In genomic region chrX:120499301-120500097, GRCh38 we compare ENCODE assay signal across 29 cellular contexts. TPM values are rescaled to one million over a fixed set of nuclear protein-coding genes. Genes with fewer than 3 reads are reported as not detected.
DNase-seq lines count a peak whose midpoint lies in the region; ATAC-seq, FAIRE-seq and TF ChIP-seq lines count a peak whose summit lies in the region.
"Had no signal": no experiment of that assay in that cellular context is flagged by ENCODE, and none has a peak within 500 bp of the region (broad histone marks: within the 10 kb centered on the region; RNA-seq: fewer than 3 reads in every experiment).

No MANE protein-coding gene starts in this region.

- BruUV-seq in mammary epithelial cell (replicated peaks; lab: Mats Ljungman, UMichigan), result no TSS peak

- no peak overlapping the region for H3K9ac ChIP-seq in mammary epithelial cell (ENCODE audit: insufficient read depth, low read length)

- FAIRE-seq in A549 (lab: Jason Lieb, UNC) (peak; percentile 28), GM12891 (lab: Jason Lieb, UNC) (peak; percentile 5)
- FAIRE-seq: D721Med, keratinocyte had no signal

- H3K4me1 ChIP-seq in A549, result no peaks in the 10 kb centered on the region
- no peaks in the 10 kb centered on the region for H3K4me1 ChIP-seq in mammary epithelial cell (ENCODE audit: insufficient read depth, low read length)
- no peaks in the 10 kb centered on the region for H3K4me1 ChIP-seq in testis

- H3K27ac Mint-ChIP-seq in T-cell, result no peak overlapping the region
- H3K27ac Mint-ChIP-seq: activated CD8-positive, alpha-beta memory T cell treated with anti-CD3 and anti-CD28 coated beads, Interleukin-2, amount 10 ng/mL, durations not matched to agents 7 days and 5 days; activated naive CD4-positive, alpha-beta T cell treated with anti-CD3 and anti-CD28 coated beads for 36 hours; activated T-cell treated with anti-CD3 and anti-CD28 coated beads, Interleukin-2, amount 50 U/mL, for 72 hours had no signal

- TF ChIP-seq CTCF in A549 (IDR thresholded peaks at IDR 0.05) (no peak), mammary epithelial cell (conservative IDR thresholded peaks at IDR 0.05 in 1 of 2, IDR thresholded peaks at IDR 0.05 in 1 of 2; ENCODE audit: extremely low read depth in 1 of 2, insufficient read depth in 1 of 2, low read depth in 1 of 2, low read length in 2 of 2) (no peak), foreskin fibroblast (IDR thresholded peaks at IDR 0.05; ENCODE audit: low read depth, low read length) (no peak), testis (IDR thresholded peaks at IDR 0.05) (no peak)

- intact Hi-C loops in mammary epithelial cell (cut with micrococcal nuclease), result no loop called here
- intact Hi-C loops in testis (cut with DNase I; ENCODE audit: low total_unique reads), result no loop called here

- no peak for TF ChIP-seq RAD21 in A549 (conservative IDR thresholded peaks at IDR 0.05 in 1 of 2, IDR thresholded peaks at IDR 0.05 in 1 of 2)

- ATAC-seq in A549 (no peak), T-cell (replicated peaks in 1 of 4) (no peak)
- ATAC-seq: activated CD8-positive, alpha-beta memory T cell treated with anti-CD3 and anti-CD28 coated beads, Interleukin-2, amount 10 ng/mL, durations not matched to agents 7 days and 5 days; activated T-cell treated with anti-CD3 and anti-CD28 coated beads, Interleukin-2, amount 50 U/mL, for 72 hours; SK-N-SH treated with all-trans-retinoic acid at 6 μM for 48 hours had no signal

- H3K4me3 ChIP-seq in A549, result no peak overlapping the region
- no peak overlapping the region for H3K4me3 ChIP-seq in mammary epithelial cell (replicated peaks in 1 of 3; ENCODE audit: insufficient read depth in 1 of 3, low read depth in 2 of 3, low read length in 3 of 3)
- no peak overlapping the region for H3K4me3 ChIP-seq in foreskin fibroblast (ENCODE audit: low read depth in 1 of 2, low read length in 2 of 2)
- no peak overlapping the region for H3K4me3 ChIP-seq in testis
- H3K4me3 ChIP-seq: cardiac muscle cell, HAP-1, lung, upper lobe of left lung had no signal

- peaks cover 5 to 6% (median 5%) of the 10 kb centered on the region in 3 donors for H3K4me1 Mint-ChIP-seq in T-cell

- no peak overlapping the region for H3K4me3 Mint-ChIP-seq in T-cell
- H3K4me3 Mint-ChIP-seq: activated CD8-positive, alpha-beta memory T cell treated with anti-CD3 and anti-CD28 coated beads, Interleukin-2, amount 10 ng/mL, durations not matched to agents 7 days and 5 days; activated naive CD4-positive, alpha-beta T cell treated with anti-CD3 and anti-CD28 coated beads for 36 hours; activated T-cell treated with anti-CD3 and anti-CD28 coated beads, Interleukin-2, amount 50 U/mL, for 72 hours; neural crest cell had no signal

- no peak for TF ChIP-seq EP300 in A549 (IDR thresholded peaks at IDR 0.05)

- H3K9me3 ChIP-seq in A549 (no peaks in the 10 kb centered on the region), mammary epithelial cell (replicated peaks; ENCODE audit: insufficient read depth, low read length) (no peaks in the 10 kb centered on the region), testis (no peaks in the 10 kb centered on the region)
- H3K9me3 ChIP-seq: HAP-1, upper lobe of left lung had no signal

- H3K36me3 Mint-ChIP-seq in T-cell, result no peaks in the 10 kb centered on the region

- H3K9me3 Mint-ChIP-seq in T-cell, result no peaks in the 10 kb centered on the region
- H3K9me3 Mint-ChIP-seq: activated naive CD4-positive, alpha-beta T cell treated with anti-CD3 and anti-CD28 coated beads for 36 hours; activated T-cell treated with anti-CD3 and anti-CD28 coated beads, Interleukin-2, amount 50 U/mL, for 72 hours had no signal

- no peak for TF ChIP-seq POLR2A in A549 (IDR thresholded peaks at IDR 0.05; ENCODE audit: low read length)
- TF ChIP-seq POLR2A in GM12891 (IDR thresholded peaks at IDR 0.05; ENCODE audit: low read depth, low read length), result no peak
- TF ChIP-seq POLR2A in testis (IDR thresholded peaks at IDR 0.05), result no peak

- 84% methylated on average over 4 of the region's 4 CpGs for WGBS in A549 (ENCODE audit: missing lambda C conversion rate)
- 64% methylated on average over 3 of the region's 4 CpGs for WGBS in mammary epithelial cell (ENCODE audit: low coverage, missing lambda C conversion rate)
- WGBS in testis, 2 donors, result 73 to 83% methylated on average over 2 to 4 of the region's 4 CpGs

- in situ Hi-C loops in mammary epithelial cell (cut with MboI; ENCODE audit: low sequenced_read_pairs in 2 of 2), result loop anchor here (10.0 to 25.0 kb wide), 2 partner anchors 263 to 275 kb away; no protein-coding TSS in a partner anchor

- CTCF ChIA-PET in A549 (lab: Yijun Ruan, JAX) (interaction anchor here (0.6 to 2.0 kb wide), 10 partner anchors 14 to 291 kb away, joined by 3 to 18 read pairs (median 4); no protein-coding TSS in a partner anchor), mammary epithelial cell (lab: Charles Lee; ENCODE audit: low non-redundant PET) (no interaction called here), T-cell (lab: Charles Lee) (interaction anchor here in 1 of 2 donors (1.6 kb wide), 1 partner anchor 165 kb away, joined by 6 read pairs; no protein-coding TSS in a partner anchor)

- POLR2A ChIA-PET in A549 (lab: Yijun Ruan, JAX) (no interaction called here), T-cell (lab: Charles Lee) (interaction anchor here (0.6 kb wide), 2 partner anchors 16 to 60 kb away, joined by 3 to 4 read pairs; no protein-coding TSS in a partner anchor)

- peak overlapping the region; percentile 60 for H2AFZ ChIP-seq in mammary epithelial cell (ENCODE audit: low read depth, low read length)

- dilution Hi-C loops in mammary epithelial cell (cut with HindIII; ENCODE audit: low sequenced_read_pairs), result no loop called here

- H3K4me2 ChIP-seq in A549, result no peak overlapping the region
- H3K4me2 ChIP-seq in mammary epithelial cell (ENCODE audit: insufficient read depth, low read depth, low read length), result no peak overlapping the region

- H3K36me3 ChIP-seq in mammary epithelial cell (ENCODE audit: insufficient read depth, low read length) (no peaks in the 10 kb centered on the region), testis (ENCODE audit: low read depth, missing control alignments) (no peaks in the 10 kb centered on the region)
- H3K36me3 ChIP-seq: cardiac muscle cell, HAP-1, upper lobe of left lung had no signal

- H3K27me3 Mint-ChIP-seq in T-cell, result peaks cover 0 to 8% of the 10 kb centered on the region in 2 donors

- H3K27me3 ChIP-seq in mammary epithelial cell (ENCODE audit: insufficient read depth, low read length), result no peaks in the 10 kb centered on the region
- no peaks in the 10 kb centered on the region for H3K27me3 ChIP-seq in testis
- H3K27me3 ChIP-seq: cardiac muscle cell, upper lobe of left lung had no signal

- no peak for DNase-seq in A549 (ENCODE audit: low read depth in 1 of 2, low spot score in 1 of 2)
- no peak for DNase-seq in GM12891 (ENCODE audit: insufficient read length, low spot score)
- no peak for DNase-seq in mammary epithelial cell
- peak; percentile 37 to 67 for DNase-seq in foreskin fibroblast
- DNase-seq in T-cell, result no peak
- no peak for DNase-seq in central memory CD4-positive, alpha-beta T cell
- DNase-seq in NCI-H2196 (lab: John Stamatoyannopoulos, UW; ENCODE audit: unreplicated experiment), result no peak
- no peak for DNase-seq in testis
- DNase-seq: ACHN; activated CD4-positive, alpha-beta T cell treated with anti-CD3 and anti-CD28 coated beads for 48 hours; activated CD8-positive, alpha-beta memory T cell treated with anti-CD3 and anti-CD28 coated beads, Interleukin-2, amount 10 ng/mL, durations not matched to agents 7 days and 5 days; activated naive CD4-positive, alpha-beta T cell treated with anti-CD3 and anti-CD28 coated beads for 36 hours; activated T-cell treated with anti-CD3 and anti-CD28 coated beads, Interleukin-2, amount 50 U/mL, for 72 hours; amniotic stem cell; C1 segment of cervical spinal cord; Kasumi-1; NCI-H1930; NCI-H2227 treated with DMSO at 0.1 percent for 48 hours; posterior cingulate gyrus; RPMI8226; stimulated activated CD8-positive, alpha-beta memory T cell treated with anti-CD3 and anti-CD28 coated beads, Interleukin-4, amount 100 ng/mL, for 48 hours; upper lobe of left lung had no signal

- H3K79me2 ChIP-seq in mammary epithelial cell (ENCODE audit: insufficient read depth, low read length), result no peaks in the 10 kb centered on the region

- H4K20me1 ChIP-seq in mammary epithelial cell (ENCODE audit: insufficient read depth, low read length), result no peaks in the 10 kb centered on the region

- H3K27ac ChIP-seq in A549 (peak overlapping the region in 1 of 2 experiments; percentile 35; a peak in 1 of 6 replicates), mammary epithelial cell (ENCODE audit: insufficient read depth, low read depth, low read length) (no peak overlapping the region), testis (no peak overlapping the region)
- H3K27ac ChIP-seq: cardiac muscle cell, upper lobe of left lung had no signal

TF ChIP-seq in GM12891, 5 proteins besides CTCF, POLR2A, EP300 and RAD21:
- no peak for TF ChIP-seq POLR2AphosphoS5 (IDR thresholded peaks at IDR 0.05; ENCODE audit: low read depth, low read length)
- TF ChIP-seq TAF1 (IDR thresholded peaks at IDR 0.05; ENCODE audit: low read depth, low read length), result no peak
- no peak for TF ChIP-seq PAX5 (IDR thresholded peaks at IDR 0.05; ENCODE audit: insufficient read depth, low read length, severe bottlenecking)
- no peak for TF ChIP-seq POU2F2 (IDR thresholded peaks at IDR 0.05; ENCODE audit: low read depth, low read length)
- no peak for TF ChIP-seq SPI1 (IDR thresholded peaks at IDR 0.05; ENCODE audit: low read depth, low read length)

RNA-seq across cellular contexts. Expression of gene LAMP2, which starts 30.4 kb away (rescaled TPM):
- 76.9 and 95.1 TPM in 2 replicates for polyA plus RNA-seq in A549 (2011; rRNA removed)
- 23.4 and 27.1 TPM in 2 replicates for polyA plus RNA-seq in A549 (2012; cell fraction: cytosol; rRNA removed)
- polyA plus RNA-seq in A549 (2012; cell fraction: nucleus; rRNA removed), result 21.9 and 23.7 TPM in 2 replicates
- polyA plus RNA-seq in A549 (2017; fragmentation: RNase III; extraction: RNeasy Plus Mini Kit Qiagen cat#74134 plus additional on column Dnase treatment), result 68.8 to 79.5 TPM (median 78.2 TPM) in 3 replicates
- 31.5 and 39.3 TPM in 2 replicates for polyA minus RNA-seq in A549 (2011; rRNA and poly(A)+ RNA removed)
- polyA plus RNA-seq in GM12891 (2012; ENCODE audit: low read depth, missing spikeins), result 18.4 TPM
- 100 to 1,000 TPM; 146 to 475 TPM for total RNA-seq in mammary epithelial cell
- polyA plus RNA-seq in mammary epithelial cell, result 149 TPM
- 90.1 TPM for polyA minus RNA-seq in mammary epithelial cell
- 10 to 100 TPM; 21.5 to 32.2 (median 31.5) TPM for total RNA-seq in T-cell
- total RNA-seq in testis, result 100 to 1,000 TPM in 1 of 2 donors, 10 to 100 TPM in 1; 99.3 to 130 TPM
- polyA plus RNA-seq in testis (ENCODE audit: insufficient read depth, low read depth, low replicate concordance), result 86.5 TPM

Comparison
In these comparisons a context has a peak if more than half of its experiments do, and no peak if none do; other contexts are left out.
1. DNase-seq: peak in foreskin fibroblast (2 of 2); none in A549 (0 of 2), GM12891 (single experiment), mammary epithelial cell (single experiment), T-cell (0 of 34), central memory CD4-positive, alpha-beta T cell (single experiment), NCI-H2196 (single experiment) and testis (single experiment).